22 cellular contexts compared by ENCODE assay signal in genomic region chr17:31289790-31290189, GRCh38. TPM values are rescaled to one million over a fixed set of nuclear protein-coding genes. Genes with fewer than 3 reads are reported as not detected.
"Had no signal": no experiment of that assay in that cellular context is flagged by ENCODE, and none has a peak within 500 bp of the region (broad histone marks: within the 10 kb centered on the region; RNA-seq: fewer than 3 reads in every experiment).

No MANE protein-coding gene starts in this region.

- FAIRE-seq: urothelium cell line had no signal

- H3K79me2 ChIP-seq: parathyroid adenoma had no signal

- H3K36me3 ChIP-seq: colonic mucosa, neutrophil, thyroid gland had no signal

- H3K4me3 Mint-ChIP-seq: activated CD4-positive, alpha-beta T cell treated with anti-CD3 and anti-CD28 coated beads, Interleukin-2, amount 10 ng/mL, durations not matched to agents 24 days and 14 days; activated CD8-positive, alpha-beta T cell treated with anti-CD3 and anti-CD28 coated beads for 36 hours; activated naive CD4-positive, alpha-beta T cell treated with anti-CD3 and anti-CD28 coated beads, Interleukin-2, amount 10 ng/mL, durations not matched to agents 7 days and 5 days; activated naive CD8-positive, alpha-beta T cell treated with anti-CD3 and anti-CD28 coated beads, Interleukin-2, amount 50 U/mL, for 24 hours; brain; memory B cell had no signal

- DNase-seq: activated CD4-positive, alpha-beta T cell treated with anti-CD3 and anti-CD28 coated beads, Interleukin-2, amount 10 ng/mL, durations not matched to agents 24 days and 14 days; activated CD4-positive, CD25-positive, alpha-beta regulatory T cell; activated CD8-positive, alpha-beta T cell treated with anti-CD3 and anti-CD28 coated beads for 36 hours; activated naive CD4-positive, alpha-beta T cell treated with anti-CD3 and anti-CD28 coated beads, Interleukin-2, amount 10 ng/mL, durations not matched to agents 7 days and 5 days; activated naive CD8-positive, alpha-beta T cell treated with anti-CD3 and anti-CD28 coated beads, Interleukin-2, amount 50 U/mL, for 24 hours; activated T-cell treated with anti-CD3 and anti-CD28 coated beads, Interleukin-2, amount 50 U/mL, for 1 hour; anterior cingulate cortex; caudate nucleus; colonic mucosa; heart right ventricle; left ventricle myocardium superior; naive thymus-derived CD4-positive, alpha-beta T cell; stimulated activated CD4-positive, alpha-beta T cell treated with anti-CD3 and anti-CD28 coated beads, Interleukin-2, amount 100 ng/mL, for 24 hours; stimulated activated naive CD4-positive, alpha-beta T cell treated with Interleukin-2 at 50 U/mL for 16 hours; T1000; thyroid gland had no signal

- H3K27ac ChIP-seq: colonic mucosa, heart right ventricle, neutrophil, parathyroid adenoma, thyroid gland had no signal

- H3K27me3 Mint-ChIP-seq: activated CD4-positive, alpha-beta T cell treated with anti-CD3 and anti-CD28 coated beads, Interleukin-2, amount 10 ng/mL, durations not matched to agents 24 days and 14 days; activated CD8-positive, alpha-beta T cell treated with anti-CD3 and anti-CD28 coated beads for 36 hours; activated naive CD4-positive, alpha-beta T cell treated with anti-CD3 and anti-CD28 coated beads, Interleukin-2, amount 10 ng/mL, durations not matched to agents 7 days and 5 days; activated naive CD8-positive, alpha-beta T cell treated with anti-CD3 and anti-CD28 coated beads, Interleukin-2, amount 50 U/mL, for 24 hours; brain; memory B cell; naive thymus-derived CD4-positive, alpha-beta T cell had no signal

- H3K9ac ChIP-seq: parathyroid adenoma had no signal

- H3K27ac Mint-ChIP-seq: activated CD4-positive, alpha-beta T cell treated with anti-CD3 and anti-CD28 coated beads, Interleukin-2, amount 10 ng/mL, durations not matched to agents 24 days and 14 days; activated CD8-positive, alpha-beta T cell treated with anti-CD3 and anti-CD28 coated beads for 36 hours; activated naive CD4-positive, alpha-beta T cell treated with anti-CD3 and anti-CD28 coated beads, Interleukin-2, amount 10 ng/mL, durations not matched to agents 7 days and 5 days; memory B cell had no signal

- H3K4me3 ChIP-seq: colonic mucosa, heart right ventricle, thyroid gland had no signal

- H3K4me1 ChIP-seq: colonic mucosa, parathyroid adenoma, thyroid gland had no signal

- H3K9me3 Mint-ChIP-seq: activated CD4-positive, alpha-beta T cell treated with anti-CD3 and anti-CD28 coated beads, Interleukin-2, amount 10 ng/mL, durations not matched to agents 24 days and 14 days; activated CD8-positive, alpha-beta T cell treated with anti-CD3 and anti-CD28 coated beads for 36 hours; activated naive CD4-positive, alpha-beta T cell treated with anti-CD3 and anti-CD28 coated beads, Interleukin-2, amount 10 ng/mL, durations not matched to agents 7 days and 5 days; activated naive CD8-positive, alpha-beta T cell treated with anti-CD3 and anti-CD28 coated beads, Interleukin-2, amount 50 U/mL, for 24 hours; brain; memory B cell had no signal

- H3K36me3 Mint-ChIP-seq: memory B cell had no signal

- H3K9me3 ChIP-seq: colonic mucosa, heart right ventricle, neutrophil, thyroid gland had no signal

- H3K27me3 ChIP-seq: colonic mucosa, heart right ventricle, neutrophil, thyroid gland had no signal

- ATAC-seq: activated CD8-positive, alpha-beta T cell treated with anti-CD3 and anti-CD28 coated beads for 36 hours; activated naive CD8-positive, alpha-beta T cell treated with anti-CD3 and anti-CD28 coated beads, Interleukin-2, amount 50 U/mL, for 24 hours; heart right ventricle; left ventricle myocardium superior; naive thymus-derived CD4-positive, alpha-beta T cell; sciatic nerve had no signal

- H2AFZ ChIP-seq: parathyroid adenoma had no signal

RNA-seq across cellular contexts. Expression of gene OMG, which starts 7.2 kb away (rescaled TPM):
- polyA plus RNA-seq: naive thymus-derived CD4-positive, alpha-beta T cell had no signal
